8 cellular contexts compared by ENCODE assay signal in the genomic region with DNA sequence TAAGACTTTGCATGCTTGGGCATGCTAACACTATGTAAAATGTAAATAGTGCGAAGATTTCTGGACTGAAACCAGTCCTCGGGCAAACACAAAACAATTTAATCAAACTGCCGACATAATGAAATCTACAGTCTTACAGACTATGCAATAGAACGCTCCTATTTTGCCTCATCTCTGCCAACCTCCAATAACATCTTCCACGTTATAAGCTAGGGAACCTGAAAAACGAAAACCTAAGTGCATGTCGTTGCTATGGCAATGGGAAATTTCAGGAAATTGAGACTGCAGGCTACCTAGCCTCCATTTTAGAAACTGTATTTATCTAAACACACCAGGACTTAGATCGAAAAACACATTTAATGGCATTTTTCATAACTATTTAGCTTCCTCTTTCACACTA. TPM values are rescaled to one million over a fixed set of nuclear protein-coding genes. Genes with fewer than 3 reads are reported as not detected.
A peak's percentile ranks its signal among the peaks of the same experiment; 100 is the strongest.
DNase-seq lines count a peak whose midpoint lies in the region; ATAC-seq and TF ChIP-seq lines count a peak whose summit lies in the region.

No MANE protein-coding gene starts in this region.

- no peaks in the 10 kb centered on the region for H3K27me3 ChIP-seq in MM.1S (replicated peaks; ENCODE audit: insufficient read depth, low read length)
- H3K27me3 ChIP-seq in skeletal muscle tissue (ENCODE audit: control insufficient read depth in 3 of 3, insufficient read depth in 3 of 3, low read length in 3 of 3) = no peaks in the 10 kb centered on the region

- H3K9ac ChIP-seq in ES-I3 (ENCODE audit: low read depth, low read length) (peak overlapping the region; percentile 93), MM.1S (ENCODE audit: low read length) (peak overlapping the region; percentile 87), skeletal muscle tissue (ENCODE audit: low read depth in 1 of 3, low read length in 3 of 3) (peak overlapping the region; percentile 87 to 96 (median 88))

- no peaks in the 10 kb centered on the region for H3K9me2 ChIP-seq in MM.1S (replicated peaks; ENCODE audit: insufficient read depth, low read length)

- H3K36me3 ChIP-seq in ES-I3 (ENCODE audit: insufficient read depth, low read length) = peaks cover 3% of the 10 kb centered on the region; the same call in 1 of the 2 replicates
- no peaks in the 10 kb centered on the region for H3K36me3 ChIP-seq in MM.1S (replicated peaks; ENCODE audit: insufficient read depth, low read length)
- no peaks in the 10 kb centered on the region for H3K36me3 ChIP-seq in skeletal muscle tissue (ENCODE audit: control insufficient read depth in 3 of 3, insufficient read depth in 3 of 3, low read length in 3 of 3)

- peak overlapping the region; percentile 85 for H3K4me2 ChIP-seq in MM.1S (ENCODE audit: low read depth, low read length)

- H3F3A ChIP-seq in MM.1S (ENCODE audit: insufficient read depth, low read length) = peaks cover 11% of the 10 kb centered on the region; the same call in 1 of the 2 replicates

- H3K27ac ChIP-seq in MM.1S (ENCODE audit: low read length) (peak overlapping the region; percentile 61; the same call in 1 of the 2 replicates), skeletal muscle tissue (ENCODE audit: low read depth, low read length) (no peak overlapping the region)

- in situ Hi-C loops in GM13976 (cut with MboI; ENCODE audit: low sequenced_read_pairs, unreplicated experiment) = no loop called here

- peak overlapping the region; percentile 84 for H3K4me3 ChIP-seq in MM.1S (ENCODE audit: low read length)
- peak overlapping the region; percentile 97 for H3K4me3 ChIP-seq in iPS-11a (ENCODE audit: low read depth, low read length)
- peak overlapping the region; percentile 92 to 94 (median 92) for H3K4me3 ChIP-seq in skeletal muscle tissue (ENCODE audit: low read length in 3 of 3)

- no peak for ATAC-seq in activated CD8-positive, alpha-beta T cell treated with anti-CD3 and anti-CD28 coated beads, Interleukin-2, amount 10 ng/mL, durations not matched to agents 7 days and 5 days
- ATAC-seq in HG03175 (IDR thresholded peaks at IDR 0.05; ENCODE audit: unreplicated experiment) = no peak

- no peak overlapping the region for H2AFZ ChIP-seq in MM.1S (ENCODE audit: low read length)

- H3K4me1 ChIP-seq in ES-I3 (ENCODE audit: insufficient read depth, low read length) = peaks cover 14% of the 10 kb centered on the region
- peaks cover 4% of the 10 kb centered on the region for H3K4me1 ChIP-seq in MM.1S (ENCODE audit: low read length)
- H3K4me1 ChIP-seq in skeletal muscle tissue (ENCODE audit: control insufficient read depth in 3 of 3, insufficient read depth in 3 of 3, low read length in 3 of 3) = peaks cover 5 to 27% (median 26%) of the 10 kb centered on the region in 3 donors

- peaks cover 4% of the 10 kb centered on the region for H4K20me1 ChIP-seq in MM.1S (ENCODE audit: insufficient read depth, low read length)

- H3K36me3 Mint-ChIP-seq in activated CD8-positive, alpha-beta T cell treated with anti-CD3 and anti-CD28 coated beads, Interleukin-2, amount 10 ng/mL, durations not matched to agents 7 days and 5 days (ENCODE audit: low read depth) = peaks cover 34% of the 10 kb centered on the region

- H3K4me3 Mint-ChIP-seq in activated CD8-positive, alpha-beta T cell treated with anti-CD3 and anti-CD28 coated beads, Interleukin-2, amount 10 ng/mL, durations not matched to agents 7 days and 5 days = peak overlapping the region; percentile 98

- H3K4me1 Mint-ChIP-seq in activated CD8-positive, alpha-beta T cell treated with anti-CD3 and anti-CD28 coated beads, Interleukin-2, amount 10 ng/mL, durations not matched to agents 7 days and 5 days (ENCODE audit: low read depth) = peaks cover 43% of the 10 kb centered on the region

- POLR2A ChIA-PET in activated CD8-positive, alpha-beta T cell treated with anti-CD3 and anti-CD28 coated beads, Interleukin-2, amount 10 ng/mL, durations not matched to agents 7 days and 5 days (lab: Charles Lee) = interaction anchor here (0.7 to 1.2 kb wide), 3 partner anchors 11 to 98 kb away, joined by 3 to 4 read pairs (median 4); a partner anchor contains a TSS

- H3K9me3 Mint-ChIP-seq in activated CD8-positive, alpha-beta T cell treated with anti-CD3 and anti-CD28 coated beads, Interleukin-2, amount 10 ng/mL, durations not matched to agents 7 days and 5 days (ENCODE audit: insufficient read depth) = no peaks in the 10 kb centered on the region

- CTCF ChIA-PET in activated CD8-positive, alpha-beta T cell treated with anti-CD3 and anti-CD28 coated beads, Interleukin-2, amount 10 ng/mL, durations not matched to agents 7 days and 5 days (lab: Charles Lee) = interaction anchor here (0.9 to 1.8 kb wide), 3 partner anchors 99 to 163 kb away, joined by 3 to 5 read pairs (median 4); no protein-coding TSS in a partner anchor

- TF ChIP-seq CTCF in MM.1S (IDR thresholded peaks at IDR 0.05; ENCODE audit: low read length) (no peak), GM13976 (IDR thresholded peaks at IDR 0.05; ENCODE audit: borderline replicate concordance, control extremely low read depth, extremely low read depth, insufficient read depth, missing control alignments) (no peak)

- peak overlapping the region; percentile 98 for H3K27ac Mint-ChIP-seq in activated CD8-positive, alpha-beta T cell treated with anti-CD3 and anti-CD28 coated beads, Interleukin-2, amount 10 ng/mL, durations not matched to agents 7 days and 5 days

- no peaks in the 10 kb centered on the region for H3K9me3 ChIP-seq in ES-I3 (ENCODE audit: control insufficient read depth, insufficient read depth, low read length)
- H3K9me3 ChIP-seq in MM.1S (replicated peaks; ENCODE audit: insufficient read depth, low read length) = no peaks in the 10 kb centered on the region
- H3K9me3 ChIP-seq in skeletal muscle tissue (ENCODE audit: control insufficient read depth in 3 of 3, low read length in 3 of 3) = no peaks in the 10 kb centered on the region

- peaks cover 74% of the 10 kb centered on the region for H3K79me2 ChIP-seq in MM.1S (ENCODE audit: low read length)

- no peaks in the 10 kb centered on the region for H3K27me3 Mint-ChIP-seq in activated CD8-positive, alpha-beta T cell treated with anti-CD3 and anti-CD28 coated beads, Interleukin-2, amount 10 ng/mL, durations not matched to agents 7 days and 5 days (ENCODE audit: low read depth)

- DNase-seq in MM.1S (peak; percentile 22), GM13976 (ENCODE audit: low spot score) (no peak)
- DNase-seq in activated CD8-positive, alpha-beta T cell treated with anti-CD3 and anti-CD28 coated beads, Interleukin-2, amount 10 ng/mL, durations not matched to agents 7 days and 5 days = no peak
- DNase-seq in activated CD4-positive, CD25-positive, alpha-beta regulatory T cell (lab: John Stamatoyannopoulos, UW) = no peak

RNA-seq across cellular contexts. Expression of a gene that starts 1.1 kb away (rescaled TPM):
- total RNA-seq in activated CD8-positive, alpha-beta T cell treated with anti-CD3 and anti-CD28 coated beads, Interleukin-2, amount 10 ng/mL, durations not matched to agents 7 days and 5 days = 10 to 100 TPM; 26.5 to 27.2 TPM
- 50.6 TPM for total RNA-seq in skeletal muscle tissue
